Comparison of ENCODE assay signal across 35 cellular contexts in the genomic region with DNA sequence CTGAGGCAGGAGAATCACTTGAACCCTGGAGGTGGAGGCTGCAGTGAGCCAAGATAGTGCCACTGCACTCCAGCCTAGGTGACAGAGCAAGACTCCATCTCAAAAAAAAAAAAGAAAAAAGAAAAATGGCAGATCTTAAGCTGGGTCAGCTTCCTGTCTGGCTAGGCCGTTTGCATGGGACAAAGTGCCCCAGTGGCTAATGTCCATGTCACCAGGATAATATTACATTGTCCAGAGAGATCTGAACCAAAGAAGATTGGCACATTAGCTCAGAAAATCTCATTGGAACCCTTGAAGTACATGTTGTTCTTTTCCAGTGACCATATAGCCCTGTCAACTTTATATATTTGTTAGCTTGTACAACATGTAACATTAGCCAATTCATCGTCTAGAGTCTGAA.
"Had no signal": no experiment of that assay in that cellular context is flagged by ENCODE, and none has a peak within 500 bp of the region (broad histone marks: within the 10 kb centered on the region; RNA-seq: fewer than 3 reads in every experiment).

No MANE protein-coding gene starts in this region.

- H3K27me3 ChIP-seq: MG63 had no signal

- H3K36me3 ChIP-seq: MG63 had no signal

- H3K4me3 ChIP-seq: MG63 had no signal

- DNase-seq: Karpas-422, Kasumi-1, MG63, MM.1S, MV-4-11, NCI-H1048, NCI-H1092, NCI-H1092 treated with DMSO at 0.1 percent for 48 hours, NCI-H1105, NCI-H1105 treated with DMSO at 0.1 percent for 48 hours, NCI-H1417, NCI-H1417 treated with DMSO at 0.1 percent for 48 hours, NCI-H1436, NCI-H1436 treated with DMSO at 0.1 percent for 48 hours, NCI-H146, NCI-H1694, NCI-H1694 treated with DMSO at 0.1 percent for 48 hours, NCI-H187, NCI-H187 treated with DMSO at 0.1 percent for 48 hours, NCI-H1930, NCI-H2029, NCI-H2029 treated with DMSO at 0.1 percent for 48 hours, NCI-H2081, NCI-H2081 treated with DMSO at 0.1 percent for 48 hours, NCI-H2107, NCI-H2171, NCI-H2171 treated with DMSO at 0.1 percent for 48 hours, NCI-H2227 treated with DMSO at 0.1 percent for 48 hours, NCI-H226, NCI-H345, NCI-H446, NCI-H446 treated with DMSO at 0.1 percent for 48 hours, NCI-H510A, NCI-H510A treated with DMSO at 0.1 percent for 48 hours had no signal

- H3K27ac ChIP-seq: KMS-11 had no signal

- H3K9ac ChIP-seq: KMS-11 had no signal
